Comparison of ENCODE assay signal across 29 cellular contexts in genomic region chr10:123786306-123786705, GRCh38.
A peak's percentile ranks its signal among the peaks of the same experiment; 100 is the strongest.
DNase-seq lines count a peak whose midpoint lies in the region; ATAC-seq, FAIRE-seq and TF ChIP-seq lines count a peak whose summit lies in the region.
"Had no signal": no experiment of that assay in that cellular context is flagged by ENCODE, and none has a peak within 500 bp of the region (broad histone marks: within the 10 kb centered on the region; RNA-seq: fewer than 3 reads in every experiment).

No MANE protein-coding gene starts in this region.

- H3K36me3 ChIP-seq in bronchial epithelial cell (ENCODE audit: control insufficient read depth, insufficient read depth, low read length) = no peaks in the 10 kb centered on the region
- H3K36me3 ChIP-seq in vagina = no peaks in the 10 kb centered on the region
- H3K36me3 ChIP-seq: BE2C, BLaER1 had no signal

- peaks cover 13% of the 10 kb centered on the region for H3K9me3 Mint-ChIP-seq in osteocyte (ENCODE audit: unreplicated experiment)

- H3K36me3 Mint-ChIP-seq in osteocyte (ENCODE audit: unreplicated experiment) = no peaks in the 10 kb centered on the region
- H3K36me3 Mint-ChIP-seq: CD14-positive monocyte; CD4-positive, alpha-beta memory T cell; CD4-positive, CD25-positive, alpha-beta regulatory T cell; CD8-positive, alpha-beta memory T cell had no signal

- DNase-seq in bronchial epithelial cell (ENCODE audit: low read depth) = no peak
- peak; percentile 29 for DNase-seq in ecto neural progenitor cell (ENCODE audit: low spot score)
- DNase-seq in osteocyte (ENCODE audit: extremely low spot score, unreplicated experiment) = peak; percentile 42
- peak; percentile 4 to 56 for DNase-seq in vagina (ENCODE audit: extremely low spot score in 2 of 2)
- DNase-seq in hippocampal formation (lab: John Stamatoyannopoulos, UW) = no peak
- DNase-seq: 8988T; ACHN; BE2C; C1 segment of cervical spinal cord; CD4-positive, alpha-beta memory T cell; CD4-positive, CD25-positive, alpha-beta regulatory T cell; CD8-positive, alpha-beta memory T cell; COR-L47; DMS 273 treated with DMSO at 0.1 percent for 48 hours; DMS153; DMS53; DMS79; DND-41; EL; GDM1 had no signal

- no peaks in the 10 kb centered on the region for H3K27me3 ChIP-seq in bronchial epithelial cell (ENCODE audit: control insufficient read depth, insufficient read depth, low read length)
- no peaks in the 10 kb centered on the region for H3K27me3 ChIP-seq in vagina
- H3K27me3 ChIP-seq: BE2C, BLaER1 had no signal

- intact Hi-C loops in vagina (cut with DNase I) = no loop called here

- H3K4me3 ChIP-seq in bronchial epithelial cell (ENCODE audit: low read depth, low read length) (no peak overlapping the region), vagina (no peak overlapping the region)
- H3K4me3 ChIP-seq: BLaER1, GM12878 had no signal

- H3K27ac ChIP-seq in vagina = no peak overlapping the region
- H3K27ac ChIP-seq: BLaER1 had no signal

- H3K27me3 Mint-ChIP-seq in osteocyte (ENCODE audit: unreplicated experiment) = no peaks in the 10 kb centered on the region
- H3K27me3 Mint-ChIP-seq: CD4-positive, CD25-positive, alpha-beta regulatory T cell had no signal

- H3K4me1 Mint-ChIP-seq in osteocyte (ENCODE audit: unreplicated experiment) = no peaks in the 10 kb centered on the region
- H3K4me1 Mint-ChIP-seq: CD14-positive monocyte; CD4-positive, CD25-positive, alpha-beta regulatory T cell; CD8-positive, alpha-beta memory T cell had no signal

- no peak for ATAC-seq in HG03175 (IDR thresholded peaks at IDR 0.05; ENCODE audit: unreplicated experiment)
- no peak for ATAC-seq in GM21526 (IDR thresholded peaks at IDR 0.05; ENCODE audit: low FRiP score, unreplicated experiment)
- no peak for ATAC-seq in HG02763 (IDR thresholded peaks at IDR 0.05; ENCODE audit: unreplicated experiment)
- ATAC-seq: GM12878 had no signal

- no peak for TF ChIP-seq CTCF in bronchial epithelial cell (IDR thresholded peaks at IDR 0.05; ENCODE audit: insufficient read depth, low read length, severe bottlenecking)
- TF ChIP-seq CTCF in osteocyte (IDR thresholded peaks at IDR 0.05) = no peak
- TF ChIP-seq CTCF in vagina (IDR thresholded peaks at IDR 0.05) = no peak

- no peak for TF ChIP-seq POLR2A in vagina (IDR thresholded peaks at IDR 0.05)

- H3K4me1 ChIP-seq in vagina = no peaks in the 10 kb centered on the region
- H3K4me1 ChIP-seq: BE2C, BLaER1 had no signal

- H3K27ac Mint-ChIP-seq in osteocyte (ENCODE audit: unreplicated experiment) = no peak overlapping the region
- H3K27ac Mint-ChIP-seq: CD14-positive monocyte; CD4-positive, alpha-beta memory T cell; CD8-positive, alpha-beta memory T cell had no signal

- H3K9me3 ChIP-seq in vagina = no peaks in the 10 kb centered on the region
- H3K9me3 ChIP-seq: BE2C had no signal

- no peak overlapping the region for H3K4me3 Mint-ChIP-seq in osteocyte (ENCODE audit: unreplicated experiment)
- H3K4me3 Mint-ChIP-seq: CD14-positive monocyte; CD4-positive, alpha-beta memory T cell; CD4-positive, CD25-positive, alpha-beta regulatory T cell; CD8-positive, alpha-beta memory T cell had no signal

- peak; percentile 28 for FAIRE-seq in bronchial epithelial cell (lab: Jason Lieb, UNC)
- FAIRE-seq: A204.1, GM12878, GM12892, GM18507 had no signal

Comparison
In these comparisons a context has a peak if more than half of its experiments do, and no peak if none do; other contexts are left out.
1. DNase-seq: peak in ecto neural progenitor cell (single experiment), osteocyte (single experiment) and vagina (2 of 2); none in bronchial epithelial cell (single experiment) and hippocampal formation (0 of 2).